In genomic region chrX:2840961-2841360, GRCh38 we compare ENCODE assay signal across 23 cellular contexts. TPM values are rescaled to one million over a fixed set of nuclear protein-coding genes. Genes with fewer than 3 reads are reported as not detected.
DNase-seq lines count a peak whose midpoint lies in the region; ATAC-seq and FAIRE-seq lines count a peak whose summit lies in the region.
"Had no signal": no experiment of that assay in that cellular context is flagged by ENCODE, and none has a peak within 500 bp of the region (broad histone marks: within the 10 kb centered on the region; RNA-seq: fewer than 3 reads in every experiment).

No MANE protein-coding gene starts in this region.

- no peak for DNase-seq in activated T-cell treated with anti-CD3 and anti-CD28 coated beads, Interleukin-2, amount 50 U/mL, for 72 hours
- DNase-seq in activated T-cell treated with anti-CD3 and anti-CD28 coated beads, Interleukin-2, amount 50 U/mL, for 4 hours, result no peak
- DNase-seq in AG08396 (ENCODE audit: low spot score), result no peak
- DNase-seq in pons (ENCODE audit: low spot score), result no peak
- DNase-seq: BE2C; CD4-positive, alpha-beta memory T cell; CD4-positive, CD25-positive, alpha-beta regulatory T cell; CD8-positive, alpha-beta memory T cell; COR-L47; DMS 273 treated with DMSO at 0.1 percent for 48 hours; DMS153; DMS53; DMS79; DND-41; EL; GDM1 had no signal

- H3K27me3 Mint-ChIP-seq in activated T-cell treated with anti-CD3 and anti-CD28 coated beads, Interleukin-2, amount 50 U/mL, for 72 hours (ENCODE audit: low read depth), result no peaks in the 10 kb centered on the region
- H3K27me3 Mint-ChIP-seq in activated T-cell treated with anti-CD3 and anti-CD28 coated beads, Interleukin-2, amount 50 U/mL, for 4 hours (ENCODE audit: low read depth), result peaks cover 4% of the 10 kb centered on the region
- H3K27me3 Mint-ChIP-seq: CD4-positive, CD25-positive, alpha-beta regulatory T cell had no signal

- H3K9me3 Mint-ChIP-seq in activated T-cell treated with anti-CD3 and anti-CD28 coated beads, Interleukin-2, amount 50 U/mL, for 72 hours, result peaks cover 12 to 17% of the 10 kb centered on the region in 2 donors
- peaks cover 6% of the 10 kb centered on the region for H3K9me3 Mint-ChIP-seq in activated T-cell treated with anti-CD3 and anti-CD28 coated beads, Interleukin-2, amount 50 U/mL, for 4 hours

- peak; percentile 91 for FAIRE-seq in colon (lab: Jason Lieb, UNC)
- FAIRE-seq: A549, GM12878, GM12892, GM18507 had no signal

- peaks cover 5 to 13% of the 10 kb centered on the region in 2 donors for H3K36me3 Mint-ChIP-seq in activated T-cell treated with anti-CD3 and anti-CD28 coated beads, Interleukin-2, amount 50 U/mL, for 72 hours (ENCODE audit: insufficient read depth in 2 of 2)
- no peaks in the 10 kb centered on the region for H3K36me3 Mint-ChIP-seq in activated T-cell treated with anti-CD3 and anti-CD28 coated beads, Interleukin-2, amount 50 U/mL, for 4 hours (ENCODE audit: insufficient read depth)
- H3K36me3 Mint-ChIP-seq: CD14-positive monocyte; CD4-positive, CD25-positive, alpha-beta regulatory T cell had no signal

- no peaks in the 10 kb centered on the region for H3K4me1 Mint-ChIP-seq in activated T-cell treated with anti-CD3 and anti-CD28 coated beads, Interleukin-2, amount 50 U/mL, for 72 hours (ENCODE audit: low read depth)
- no peaks in the 10 kb centered on the region for H3K4me1 Mint-ChIP-seq in activated T-cell treated with anti-CD3 and anti-CD28 coated beads, Interleukin-2, amount 50 U/mL, for 4 hours (ENCODE audit: low read depth)
- H3K4me1 Mint-ChIP-seq: CD14-positive monocyte; CD8-positive, alpha-beta memory T cell had no signal

- no peak overlapping the region for H3K4me3 Mint-ChIP-seq in activated T-cell treated with anti-CD3 and anti-CD28 coated beads, Interleukin-2, amount 50 U/mL, for 72 hours
- H3K4me3 Mint-ChIP-seq in activated T-cell treated with anti-CD3 and anti-CD28 coated beads, Interleukin-2, amount 50 U/mL, for 4 hours, result no peak overlapping the region
- H3K4me3 Mint-ChIP-seq: CD14-positive monocyte; CD4-positive, alpha-beta memory T cell; CD4-positive, CD25-positive, alpha-beta regulatory T cell; CD8-positive, alpha-beta memory T cell had no signal

- no peak for ATAC-seq in activated T-cell treated with anti-CD3 and anti-CD28 coated beads, Interleukin-2, amount 50 U/mL, for 72 hours (replicated peaks in 1 of 2)
- no peak for ATAC-seq in activated T-cell treated with anti-CD3 and anti-CD28 coated beads, Interleukin-2, amount 50 U/mL, for 4 hours
- ATAC-seq: A549, GM12878 had no signal

- peak overlapping the region; percentile 21 for H3K27ac Mint-ChIP-seq in activated T-cell treated with anti-CD3 and anti-CD28 coated beads, Interleukin-2, amount 50 U/mL, for 72 hours
- H3K27ac Mint-ChIP-seq: CD14-positive monocyte; CD4-positive, alpha-beta memory T cell; CD4-positive, CD25-positive, alpha-beta regulatory T cell; CD8-positive, alpha-beta memory T cell had no signal

RNA-seq across cellular contexts. Expression of gene GYG2, which starts 12.2 kb away (rescaled TPM):
- total RNA-seq in activated T-cell treated with anti-CD3 and anti-CD28 coated beads, Interleukin-2, amount 50 U/mL, for 72 hours, result not detected
- not detected for total RNA-seq in activated T-cell treated with anti-CD3 and anti-CD28 coated beads, Interleukin-2, amount 50 U/mL, for 4 hours
- total RNA-seq: CD4-positive, alpha-beta memory T cell; CD4-positive, CD25-positive, alpha-beta regulatory T cell; CD8-positive, alpha-beta memory T cell; Daoy; GM12878 had no signal
